ENCODE assay signal across 25 cellular contexts in the genomic region with DNA sequence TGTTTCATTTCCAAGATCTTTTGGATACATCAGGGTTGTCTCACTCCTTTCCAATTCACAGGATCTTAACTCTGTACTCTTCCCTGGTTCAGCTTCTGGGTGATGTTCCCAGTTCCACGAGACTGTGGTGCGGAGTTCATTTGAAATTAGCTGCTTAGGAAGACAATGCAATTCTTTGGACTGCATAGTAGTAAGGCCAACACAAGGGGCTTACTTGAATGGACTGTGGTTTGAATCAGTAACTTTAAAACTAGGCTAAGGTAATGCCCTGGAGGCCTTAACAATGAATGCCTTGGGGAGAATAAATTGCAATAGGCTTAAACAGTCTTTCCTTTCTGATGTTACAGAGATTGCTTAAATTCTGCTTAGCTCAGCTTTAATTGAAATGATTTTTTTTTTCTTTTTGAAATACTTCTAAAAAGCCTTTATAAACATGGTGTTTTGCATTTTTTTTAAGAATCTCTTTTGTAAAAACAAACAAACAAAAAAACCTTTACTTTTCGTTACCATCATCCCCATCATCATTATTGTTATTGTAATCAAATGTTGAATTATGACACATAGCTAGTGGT.
"Had no signal": no experiment of that assay in that cellular context is flagged by ENCODE, and none has a peak within 500 bp of the region (broad histone marks: within the 10 kb centered on the region; RNA-seq: fewer than 3 reads in every experiment).

No MANE protein-coding gene starts in this region.

- DNase-seq: activated B cell treated with CpG ODN at 0.5 μM for 24 hours; activated CD4-positive, alpha-beta T cell treated with anti-CD3 and anti-CD28 coated beads for 1 hour; activated CD4-positive, alpha-beta T cell treated with anti-CD3 and anti-CD28 coated beads, Interleukin-2, amount 10 ng/mL, durations not matched to agents 24 days and 14 days; activated CD4-positive, alpha-beta T cell treated with anti-CD3 and anti-CD28 coated beads, Interleukin-2, amount 50 U/mL, for 48 hours; activated CD8-positive, alpha-beta memory T cell treated with anti-CD3 and anti-CD28 coated beads, Interleukin-2, amount 10 ng/mL, durations not matched to agents 7 days and 5 days; activated gamma-delta T cell; activated naive CD4-positive, alpha-beta T cell treated with anti-CD3 and anti-CD28 coated beads for 36 hours; activated naive CD8-positive, alpha-beta T cell treated with anti-CD3 and anti-CD28 coated beads for 36 hours; activated T-cell treated with anti-CD3 and anti-CD28 coated beads, Interleukin-2, amount 50 U/mL, for 4 hours; caudate nucleus; Karpas-422; MM.1S; NCI-H1105; NCI-H1694 treated with DMSO at 0.1 percent for 48 hours; NCI-H2029 treated with DMSO at 0.1 percent for 48 hours; NCI-H345; NCI-H510A; NCI-H82; Peyer's patch; Right ventricle myocardium superior had no signal

- H3K27me3 ChIP-seq: breast epithelium, Peyer's patch, SJCRH30 had no signal

- ATAC-seq: activated CD8-positive, alpha-beta memory T cell treated with anti-CD3 and anti-CD28 coated beads, Interleukin-2, amount 10 ng/mL, durations not matched to agents 7 days and 5 days; activated T-cell treated with anti-CD3 and anti-CD28 coated beads, Interleukin-2, amount 50 U/mL, for 4 hours; activated T-helper 17 cell treated with anti-CD3 and anti-CD28 coated beads, Interleukin-2, amount 50 U/mL, for 72 hours; SK-N-SH treated with all-trans-retinoic acid at 6 μM for 48 hours had no signal

- H3K27ac ChIP-seq: breast epithelium, Peyer's patch, RWPE1, SJCRH30 had no signal

- H3K4me1 ChIP-seq: breast epithelium, Peyer's patch had no signal

- H3K4me3 ChIP-seq: breast epithelium, Peyer's patch, SJCRH30 had no signal

- H3K9me3 ChIP-seq: breast epithelium, Peyer's patch, SJCRH30 had no signal

- H3K36me3 ChIP-seq: breast epithelium, Peyer's patch, SJCRH30 had no signal
